In the genomic region with DNA sequence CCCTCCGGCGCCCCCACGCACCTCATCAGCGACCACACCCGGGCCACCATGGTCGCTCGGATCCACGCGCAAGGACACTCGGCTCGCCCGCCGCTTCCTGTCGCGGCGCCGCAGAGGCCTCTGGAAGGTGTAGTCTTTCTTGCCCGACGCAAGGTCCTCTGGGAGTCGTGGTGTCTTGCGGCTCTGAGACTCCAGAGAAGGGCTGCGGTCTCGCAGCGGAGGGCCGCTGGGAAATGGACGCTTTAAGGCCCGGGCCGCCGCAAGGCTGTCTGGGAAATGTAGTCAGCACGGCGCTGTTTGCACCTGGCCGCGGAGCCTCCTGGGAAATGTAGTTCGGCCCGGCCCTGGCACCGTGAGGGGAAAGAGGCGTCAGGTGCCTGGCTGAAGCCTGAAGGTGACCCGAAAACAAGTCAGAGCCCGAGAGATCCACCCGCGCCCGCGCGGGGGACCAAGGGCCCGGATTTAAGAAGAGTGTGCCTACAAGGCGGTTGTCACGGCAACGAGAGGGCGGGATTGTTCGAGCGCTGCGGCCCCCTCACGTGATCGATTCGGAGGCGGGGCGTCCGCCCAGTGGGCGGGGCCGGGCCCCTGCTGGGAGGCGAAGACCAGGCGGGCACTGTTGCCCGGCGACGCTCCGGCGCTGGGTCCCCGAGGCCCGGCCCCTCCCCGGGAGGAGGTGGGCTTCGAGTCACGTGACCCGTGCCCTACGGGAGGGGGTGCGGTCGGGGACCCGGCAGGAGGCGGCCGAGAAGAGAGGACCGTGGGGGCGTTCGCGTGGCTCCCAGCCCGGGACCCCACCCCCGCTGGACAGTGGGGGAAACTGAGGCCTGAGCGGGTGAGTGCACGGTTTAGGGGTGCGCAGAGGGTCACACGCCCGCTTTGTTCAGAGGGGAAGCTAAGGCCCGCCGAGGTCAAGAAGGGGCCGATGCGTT, we compare ENCODE assay signal across 8 cellular contexts. TPM values are rescaled to one million over a fixed set of nuclear protein-coding genes. Genes with fewer than 3 reads are reported as not detected.
DNase-seq lines count a peak whose midpoint lies in the region; ATAC-seq and TF ChIP-seq lines count a peak whose summit lies in the region.

A gene with protein sequence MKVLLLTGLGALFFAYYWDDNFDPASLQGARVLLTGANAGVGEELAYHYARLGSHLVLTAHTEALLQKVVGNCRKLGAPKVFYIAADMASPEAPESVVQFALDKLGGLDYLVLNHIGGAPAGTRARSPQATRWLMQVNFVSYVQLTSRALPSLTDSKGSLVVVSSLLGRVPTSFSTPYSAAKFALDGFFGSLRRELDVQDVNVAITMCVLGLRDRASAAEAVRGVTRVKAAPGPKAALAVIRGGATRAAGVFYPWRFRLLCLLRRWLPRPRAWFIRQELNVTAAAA (plus strand): TSS at position 591 of the 932 bp plus-strand sequence. CDS start 3,806 bp downstream, outside the sequence.
A gene with protein sequence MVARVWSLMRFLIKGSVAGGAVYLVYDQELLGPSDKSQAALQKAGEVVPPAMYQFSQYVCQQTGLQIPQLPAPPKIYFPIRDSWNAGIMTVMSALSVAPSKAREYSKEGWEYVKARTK (minus strand): TSS at position 80 of the 932 bp plus-strand sequence. CDS start 30 bp downstream, at position 50.

- peaks cover 42% of the 10 kb centered on the region for H3K36me3 Mint-ChIP-seq in Calu3 (ENCODE audit: insufficient read depth, unreplicated experiment)

- CTCF ChIA-PET in Calu3 (lab: Charles Lee): no interaction called here

- H3K4me3 Mint-ChIP-seq in Calu3 (ENCODE audit: low read depth, unreplicated experiment): peak within 1 kb of the TSS; percentile 97

- peaks cover 18% of the 10 kb centered on the region for H3K4me1 Mint-ChIP-seq in Calu3 (ENCODE audit: low read depth, unreplicated experiment)

- TF ChIP-seq CTCF in Calu3 (IDR thresholded peaks at IDR 0.05; ENCODE audit: unreplicated experiment) (no peak), OCI-LY1 (IDR thresholded peaks at IDR 0.05; ENCODE audit: low read length) (no peak), epithelial cell of esophagus (IDR thresholded peaks at IDR 0.05; ENCODE audit: insufficient read depth, low read depth, low read length, missing control alignments) (no peak)

- peak; percentile 93 for DNase-seq in Calu3
- DNase-seq in activated T-cell treated with anti-CD3 and anti-CD28 coated beads for 24 hours (ENCODE audit: low read depth): peak; percentile 97
- peak; percentile 99 for DNase-seq in epithelial cell of esophagus (ENCODE audit: low read depth)
- DNase-seq in stimulated activated CD8-positive, alpha-beta memory T cell treated with anti-CD3 and anti-CD28 coated beads, Interleukin-4, amount 100 ng/mL, for 1 hour (ENCODE audit: low read depth in 2 of 2, low spot score in 1 of 2): peak; percentile 95 to 96

- no peaks in the 10 kb centered on the region for H3F3A ChIP-seq in OCI-LY1 (ENCODE audit: insufficient read depth, low read length)

- BruUV-seq in Calu3 (replicated peaks; lab: Mats Ljungman, UMichigan): no TSS peak

- no peaks in the 10 kb centered on the region for H3K27me3 ChIP-seq in HUES64 (ENCODE audit: insufficient read depth, low read length)
- H3K27me3 ChIP-seq in OCI-LY1 (ENCODE audit: insufficient read depth, low read length): no peaks in the 10 kb centered on the region
- no peaks in the 10 kb centered on the region for H3K27me3 ChIP-seq in mononuclear cell (ENCODE audit: insufficient read depth, low read length)

- H3K9ac ChIP-seq in HUES64 (ENCODE audit: low read depth, low read length): peak within 1 kb of the TSS; percentile 68
- H3K9ac ChIP-seq in OCI-LY1 (ENCODE audit: low read length): peak within 1 kb of the TSS; percentile 87

- H3K9me3 ChIP-seq in HUES64 (ENCODE audit: insufficient read depth, low read depth, low read length) (no peaks in the 10 kb centered on the region), OCI-LY1 (ENCODE audit: low read length) (no peaks in the 10 kb centered on the region), mononuclear cell (ENCODE audit: low read depth, low read length) (no peaks in the 10 kb centered on the region)

- H3K27me3 Mint-ChIP-seq in Calu3 (ENCODE audit: unreplicated experiment): peaks cover 9% of the 10 kb centered on the region

- ATAC-seq in GM21447 (IDR thresholded peaks at IDR 0.05; ENCODE audit: unreplicated experiment): peak; percentile 88

- no peaks in the 10 kb centered on the region for H3K9me2 ChIP-seq in OCI-LY1 (ENCODE audit: low read depth, low read length)

- no peaks in the 10 kb centered on the region for H3K79me2 ChIP-seq in OCI-LY1 (ENCODE audit: insufficient read depth, low read length)

- H3K36me3 ChIP-seq in HUES64 (ENCODE audit: insufficient read depth, low read length) (no peaks in the 10 kb centered on the region), OCI-LY1 (ENCODE audit: insufficient read depth, low read length) (no peaks in the 10 kb centered on the region)

- 2% methylated on average over 94 of the region's 94 CpGs for WGBS in HUES64

- H3K27ac Mint-ChIP-seq in Calu3 (ENCODE audit: unreplicated experiment): peak within 1 kb of the TSS; percentile 100

- no peaks in the 10 kb centered on the region for H3K9me3 Mint-ChIP-seq in Calu3 (ENCODE audit: low read depth, unreplicated experiment)

- H4K20me1 ChIP-seq in OCI-LY1 (ENCODE audit: insufficient read depth, low read length): no peaks in the 10 kb centered on the region

- H3K4me3 ChIP-seq in HUES64 (ENCODE audit: low read length) (peak within 1 kb of the TSS; percentile 77), OCI-LY1 (ENCODE audit: low read depth, low read length, poor library complexity, severe bottlenecking) (peak within 1 kb of the TSS; percentile 86), epithelial cell of esophagus (ENCODE audit: low read length) (peak within 1 kb of the TSS; percentile 98), mononuclear cell (ENCODE audit: low read length) (peak within 1 kb of the TSS; percentile 99)

- peak within 1 kb of the TSS; percentile 89 for H3K4me2 ChIP-seq in OCI-LY1 (ENCODE audit: low read length)

- intact Hi-C loops in Calu3 (cut with micrococcal nuclease; ENCODE audit: unreplicated experiment): no loop called here

- no peak within 1 kb of the TSS for H2AFZ ChIP-seq in OCI-LY1 (ENCODE audit: low read length)

- peak within 1 kb of the TSS; percentile 71 for H3K27ac ChIP-seq in HUES64 (ENCODE audit: low read depth, low read length)
- H3K27ac ChIP-seq in OCI-LY1 (ENCODE audit: low read depth, low read length, poor library complexity, severe bottlenecking): peak within 1 kb of the TSS; percentile 50

- H3K4me1 ChIP-seq in HUES64 (ENCODE audit: insufficient read depth, low read length): no peaks in the 10 kb centered on the region
- H3K4me1 ChIP-seq in OCI-LY1 (ENCODE audit: insufficient read depth, low read length, severe bottlenecking): peaks cover 14% of the 10 kb centered on the region
- H3K4me1 ChIP-seq in mononuclear cell (ENCODE audit: insufficient read depth, low read length): peaks cover 20% of the 10 kb centered on the region

RNA-seq across cellular contexts. Expression of the first gene that starts in this region (rescaled TPM):
- total RNA-seq in Calu3 (2022) (2.3 and 3.0 TPM in 2 replicates), mononuclear cell (3.5 TPM)
- polyA plus RNA-seq in HUES64 (2013, experiment 1 of 2): 6.0 TPM
- polyA plus RNA-seq in HUES64 (2013, experiment 2 of 2): 14.4 TPM

RNA-seq across cellular contexts. Expression of the second gene that starts in this region (rescaled TPM):
- total RNA-seq in Calu3 (2022) (37.1 and 37.9 TPM in 2 replicates), mononuclear cell (8.5 TPM)
- 15.2 TPM for polyA plus RNA-seq in HUES64 (2013, experiment 1 of 2)
- polyA plus RNA-seq in HUES64 (2013, experiment 2 of 2): 17.6 TPM

Comparison
In these comparisons a context has a peak if more than half of its experiments do, and no peak if none do; other contexts are left out.
1. Peak in every context shown above with its lines: DNase-seq, ATAC-seq, H3K4me3 ChIP-seq and H3K27ac ChIP-seq.